8 cellular contexts compared by ENCODE assay signal in the genomic region with DNA sequence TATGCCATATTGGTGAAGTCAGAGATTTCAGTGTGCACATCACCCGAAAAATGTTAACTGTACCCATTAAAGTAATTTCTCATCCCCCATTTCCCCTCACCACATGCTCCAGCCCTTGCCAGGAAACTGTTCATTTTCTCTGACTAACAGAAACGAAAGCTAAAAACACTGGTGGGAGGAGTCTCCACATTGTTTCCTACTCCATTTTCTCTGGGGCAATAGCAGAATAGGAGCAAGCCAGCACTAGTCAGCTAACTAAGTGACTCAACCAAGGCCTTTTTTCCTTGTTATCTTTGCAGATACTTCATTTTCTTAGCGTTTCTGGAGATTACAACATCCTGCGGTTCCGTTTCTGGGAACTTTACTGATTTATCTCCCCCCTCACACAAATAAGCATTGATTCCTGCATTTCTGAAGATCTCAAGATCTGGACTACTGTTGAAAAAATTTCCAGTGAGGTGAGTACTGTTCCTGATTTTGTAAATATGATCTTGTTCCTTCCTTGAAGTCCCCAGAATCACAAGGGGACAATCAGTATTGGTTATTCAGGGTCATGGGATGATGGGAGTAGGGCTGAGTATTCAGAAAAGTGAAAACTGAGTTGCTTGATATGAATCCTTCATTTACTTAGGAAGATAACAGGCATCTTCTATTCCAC. TPM values are rescaled to one million over a fixed set of nuclear protein-coding genes. Genes with fewer than 3 reads are reported as not detected.
DNase-seq lines count a peak whose midpoint lies in the region; ATAC-seq lines count a peak whose summit lies in the region.

A gene (plus strand): TSS at position 204 of the 658 bp plus-strand sequence. CDS start 4,774 bp downstream, outside the sequence.

- intact Hi-C loops in T-helper 2 cell treated with Interferon-gamma antibody and Interleukin-4, amounts not matched to agents 100 ng/mL and 5 ng/mL, for 36 hours (cut with micrococcal nuclease): loop anchor here (1.0 to 10.0 kb wide), 7 partner anchors 12 to 1875 kb away; a partner anchor contains a TSS

- H3K4me3 Mint-ChIP-seq in central memory CD8-positive, alpha-beta T cell: peak within 1 kb of the TSS; percentile 92

- peaks cover 27% of the 10 kb centered on the region for H3K36me3 Mint-ChIP-seq in central memory CD8-positive, alpha-beta T cell (ENCODE audit: insufficient read depth)

- peak; percentile 54 for ATAC-seq in GM19467 (IDR thresholded peaks at IDR 0.05; ENCODE audit: unreplicated experiment)
- ATAC-seq in central memory CD8-positive, alpha-beta T cell (replicated peaks; ENCODE audit: extremely low read depth, poor library complexity, severe bottlenecking): peak; percentile 59

- H3K4me1 Mint-ChIP-seq in central memory CD8-positive, alpha-beta T cell: peaks cover 76% of the 10 kb centered on the region

- H3K27ac Mint-ChIP-seq in central memory CD8-positive, alpha-beta T cell (ENCODE audit: low read depth): peak within 1 kb of the TSS; percentile 87

- DNase-seq in DMS153 treated with DMSO at 0.1 percent for 48 hours (lab: John Stamatoyannopoulos, UW; ENCODE audit: unreplicated experiment) (peak; percentile 61), HS-5 (ENCODE audit: low read depth) (peak; percentile 93), left kidney (ENCODE audit: low read depth, low spot score) (peak; percentile 62), NCI-H446 (lab: John Stamatoyannopoulos, UW) (no peak)
- peak in 1 of 2 donors; percentile 43 for DNase-seq in central memory CD8-positive, alpha-beta T cell (ENCODE audit: low spot score in 2 of 2)
- DNase-seq in stimulated activated CD4-positive, alpha-beta T cell treated with anti-CD3 and anti-CD28 coated beads, TNF-alpha, amount 100 ng/mL, for 24 hours (ENCODE audit: low read depth in 3 of 3): peak in 2 of 3 experiments; percentile 42 to 57

- H3K9me3 Mint-ChIP-seq in central memory CD8-positive, alpha-beta T cell: no peaks in the 10 kb centered on the region

- no peaks in the 10 kb centered on the region for H3K27me3 Mint-ChIP-seq in central memory CD8-positive, alpha-beta T cell

RNA-seq across cellular contexts. Expression of the gene that starts here (rescaled TPM):
- 262 and 265 TPM in 2 replicates for total RNA-seq in T-helper 2 cell treated with Interferon-gamma antibody and Interleukin-4, amounts not matched to agents 100 ng/mL and 5 ng/mL, for 36 hours

Comparison
In these comparisons a context has a peak if more than half of its experiments do, and no peak if none do; other contexts are left out.
1. DNase-seq: peak in DMS153 treated with DMSO at 0.1 percent for 48 hours (single experiment), HS-5 (single experiment), left kidney (single experiment) and stimulated activated CD4-positive, alpha-beta T cell treated with anti-CD3 and anti-CD28 coated beads, TNF-alpha, amount 100 ng/mL, for 24 hours (2 of 3); none in NCI-H446 (0 of 2).